In the genomic region with DNA sequence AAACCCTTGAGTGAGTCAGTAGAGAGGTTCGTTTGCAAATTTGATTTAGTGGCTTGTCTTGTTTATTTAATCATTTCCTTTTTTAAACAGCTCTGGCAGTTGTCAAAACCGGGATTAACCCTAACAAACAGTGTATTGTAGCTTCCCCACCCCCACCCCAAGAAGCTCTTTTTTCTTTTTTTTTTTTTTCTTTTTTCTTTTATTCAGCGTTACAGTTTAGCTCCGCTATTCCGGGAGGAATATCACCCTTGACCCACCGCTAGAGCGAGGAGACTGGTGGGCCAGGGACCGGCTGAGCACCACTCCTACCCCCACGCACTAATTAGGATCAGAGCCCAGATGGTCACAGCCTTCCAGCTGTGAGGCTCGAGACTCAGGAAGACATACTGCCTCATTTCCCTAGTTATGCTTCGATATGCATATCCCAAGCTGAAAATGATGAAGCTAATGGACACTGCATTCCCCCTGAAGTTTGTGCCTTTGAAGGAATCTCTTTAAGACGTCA, we compare ENCODE assay signal across 1 cellular context.
TF ChIP-seq lines count a peak whose summit lies in the region.

No MANE protein-coding gene starts in this region.

TF ChIP-seq in GM23338, 12 proteins besides CTCF, POLR2A, EP300 and RAD21 (continued from another document):
- TF ChIP-seq POLR2AphosphoS5 (IDR thresholded peaks at IDR 0.05; ENCODE audit: low read depth) (no peak), ZNF114 (CRISPR knock-in tag; IDR thresholded peaks at IDR 0.05) (no peak), REST (IDR thresholded peaks at IDR 0.05; ENCODE audit: unreplicated experiment) (no peak), CREB1 (CRISPR knock-in tag; IDR thresholded peaks at IDR 0.05; ENCODE audit: low read depth) (no peak), EZH2 (IDR thresholded peaks at IDR 0.05; ENCODE audit: low read depth, unreplicated experiment) (no peak), STAT1 (IDR thresholded peaks at IDR 0.05; ENCODE audit: unreplicated experiment) (no peak), EZH2phosphoT487 (IDR thresholded peaks at IDR 0.05; ENCODE audit: unreplicated experiment) (no peak)
- TF ChIP-seq, protein P1, sequence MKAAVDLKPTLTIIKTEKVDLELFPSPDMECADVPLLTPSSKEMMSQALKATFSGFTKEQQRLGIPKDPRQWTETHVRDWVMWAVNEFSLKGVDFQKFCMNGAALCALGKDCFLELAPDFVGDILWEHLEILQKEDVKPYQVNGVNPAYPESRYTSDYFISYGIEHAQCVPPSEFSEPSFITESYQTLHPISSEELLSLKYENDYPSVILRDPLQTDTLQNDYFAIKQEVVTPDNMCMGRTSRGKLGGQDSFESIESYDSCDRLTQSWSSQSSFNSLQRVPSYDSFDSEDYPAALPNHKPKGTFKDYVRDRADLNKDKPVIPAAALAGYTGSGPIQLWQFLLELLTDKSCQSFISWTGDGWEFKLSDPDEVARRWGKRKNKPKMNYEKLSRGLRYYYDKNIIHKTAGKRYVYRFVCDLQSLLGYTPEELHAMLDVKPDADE (IDR thresholded peaks at IDR 0.05), result no peak
